In genomic region chr10:12041766-12042408, GRCh38 we compare ENCODE assay signal across 1 cellular context.
TF ChIP-seq lines count a peak whose summit lies in the region.

No MANE protein-coding gene starts in this region.

TF ChIP-seq in HEK293, 187 proteins besides CTCF, POLR2A, EP300 and RAD21 (continued from another document):
- TF ChIP-seq, protein P1, sequence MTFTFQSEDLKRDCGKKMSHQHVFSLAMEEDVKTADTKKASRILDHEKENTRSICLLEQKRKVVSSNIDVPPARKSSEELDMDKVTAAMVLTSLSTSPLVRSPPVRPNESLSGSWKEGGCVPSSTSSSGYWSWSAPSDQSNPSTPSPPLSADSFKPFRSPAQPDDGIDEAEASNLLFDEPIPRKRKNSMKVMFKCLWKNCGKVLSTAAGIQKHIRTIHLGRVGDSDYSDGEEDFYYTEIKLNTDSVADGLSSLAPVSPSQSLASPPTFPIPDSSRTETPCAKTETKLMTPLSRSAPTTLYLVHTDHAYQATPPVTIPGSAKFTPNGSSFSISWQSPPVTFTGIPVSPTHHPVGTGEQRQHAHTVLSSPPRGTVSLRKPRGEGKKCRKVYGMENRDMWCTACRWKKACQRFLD (tag by site-specific recombination; IDR thresholded peaks at IDR 0.05): 0 out of 2 replicates have a peak, but pooled peaks have one; percentile 47
- TF ChIP-seq KLF9 (tag by site-specific recombination; IDR thresholded peaks at IDR 0.05; ENCODE audit: low read depth) (no peak; the same call in 1 of the 2 replicates), ZNF600 (tag by site-specific recombination; IDR thresholded peaks at IDR 0.05) (peak; percentile 60), ZNF426 (tag by site-specific recombination; IDR thresholded peaks at IDR 0.05) (no peak), ZNF335 (tag by site-specific recombination; conservative IDR thresholded peaks at IDR 0.05) (peak; percentile 28), ZNF175 (tag by site-specific recombination; IDR thresholded peaks at IDR 0.05) (no peak), ZNF23 (tag by site-specific recombination; IDR thresholded peaks at IDR 0.05; ENCODE audit: borderline replicate concordance) (no peak), ZNF292 (tag by site-specific recombination; IDR thresholded peaks at IDR 0.05; ENCODE audit: borderline replicate concordance, low read depth) (no peak), ZNF184 (tag by site-specific recombination; IDR thresholded peaks at IDR 0.05) (no peak), HOXD13 (CRISPR knock-in tag; IDR thresholded peaks at IDR 0.05; ENCODE audit: borderline replicate concordance) (no peak), RBAK (tag by site-specific recombination; IDR thresholded peaks at IDR 0.05) (no peak), ZNF596 (tag by site-specific recombination; IDR thresholded peaks at IDR 0.05) (no peak), GLIS1 (tag by site-specific recombination; IDR thresholded peaks at IDR 0.05) (no peak), SCRT1 (tag by site-specific recombination; IDR thresholded peaks at IDR 0.05; ENCODE audit: borderline replicate concordance) (no peak), ZNF138 (tag by site-specific recombination; IDR thresholded peaks at IDR 0.05; ENCODE audit: borderline replicate concordance) (no peak), ZNF311 (tag by site-specific recombination; IDR thresholded peaks at IDR 0.05; ENCODE audit: borderline replicate concordance) (no peak), ZNF707 (tag by site-specific recombination; IDR thresholded peaks at IDR 0.05) (no peak), ZNF76 (tag by site-specific recombination; IDR thresholded peaks at IDR 0.05; ENCODE audit: borderline replicate concordance, low read depth) (0 out of 2 replicates have a peak, but pooled peaks have one; percentile 51), ZNF112 (tag by site-specific recombination; IDR thresholded peaks at IDR 0.05) (no peak)
- TF ChIP-seq, protein P2, sequence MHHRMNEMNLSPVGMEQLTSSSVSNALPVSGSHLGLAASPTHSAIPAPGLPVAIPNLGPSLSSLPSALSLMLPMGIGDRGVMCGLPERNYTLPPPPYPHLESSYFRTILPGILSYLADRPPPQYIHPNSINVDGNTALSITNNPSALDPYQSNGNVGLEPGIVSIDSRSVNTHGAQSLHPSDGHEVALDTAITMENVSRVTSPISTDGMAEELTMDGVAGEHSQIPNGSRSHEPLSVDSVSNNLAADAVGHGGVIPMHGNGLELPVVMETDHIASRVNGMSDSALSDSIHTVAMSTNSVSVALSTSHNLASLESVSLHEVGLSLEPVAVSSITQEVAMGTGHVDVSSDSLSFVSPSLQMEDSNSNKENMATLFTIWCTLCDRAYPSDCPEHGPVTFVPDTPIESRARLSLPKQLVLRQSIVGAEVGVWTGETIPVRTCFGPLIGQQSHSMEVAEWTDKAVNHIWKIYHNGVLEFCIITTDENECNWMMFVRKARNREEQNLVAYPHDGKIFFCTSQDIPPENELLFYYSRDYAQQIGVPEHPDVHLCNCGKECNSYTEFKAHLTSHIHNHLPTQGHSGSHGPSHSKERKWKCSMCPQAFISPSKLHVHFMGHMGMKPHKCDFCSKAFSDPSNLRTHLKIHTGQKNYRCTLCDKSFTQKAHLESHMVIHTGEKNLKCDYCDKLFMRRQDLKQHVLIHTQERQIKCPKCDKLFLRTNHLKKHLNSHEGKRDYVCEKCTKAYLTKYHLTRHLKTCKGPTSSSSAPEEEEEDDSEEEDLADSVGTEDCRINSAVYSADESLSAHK (tag by site-specific recombination; IDR thresholded peaks at IDR 0.05): no peak
- TF ChIP-seq, protein P3, sequence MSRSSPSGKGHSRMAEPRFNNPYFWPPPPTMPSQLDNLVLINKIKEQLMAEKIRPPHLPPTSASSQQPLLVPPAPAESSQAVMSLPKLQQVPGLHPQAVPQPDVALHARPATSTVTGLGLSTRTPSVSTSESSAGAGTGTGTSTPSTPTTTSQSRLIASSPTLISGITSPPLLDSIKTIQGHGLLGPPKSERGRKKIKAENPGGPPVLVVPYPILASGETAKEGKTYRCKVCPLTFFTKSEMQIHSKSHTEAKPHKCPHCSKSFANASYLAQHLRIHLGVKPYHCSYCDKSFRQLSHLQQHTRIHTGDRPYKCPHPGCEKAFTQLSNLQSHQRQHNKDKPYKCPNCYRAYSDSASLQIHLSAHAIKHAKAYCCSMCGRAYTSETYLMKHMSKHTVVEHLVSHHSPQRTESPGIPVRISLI (tag by site-specific recombination; IDR thresholded peaks at IDR 0.05): no peak
- TF ChIP-seq, protein P4, sequence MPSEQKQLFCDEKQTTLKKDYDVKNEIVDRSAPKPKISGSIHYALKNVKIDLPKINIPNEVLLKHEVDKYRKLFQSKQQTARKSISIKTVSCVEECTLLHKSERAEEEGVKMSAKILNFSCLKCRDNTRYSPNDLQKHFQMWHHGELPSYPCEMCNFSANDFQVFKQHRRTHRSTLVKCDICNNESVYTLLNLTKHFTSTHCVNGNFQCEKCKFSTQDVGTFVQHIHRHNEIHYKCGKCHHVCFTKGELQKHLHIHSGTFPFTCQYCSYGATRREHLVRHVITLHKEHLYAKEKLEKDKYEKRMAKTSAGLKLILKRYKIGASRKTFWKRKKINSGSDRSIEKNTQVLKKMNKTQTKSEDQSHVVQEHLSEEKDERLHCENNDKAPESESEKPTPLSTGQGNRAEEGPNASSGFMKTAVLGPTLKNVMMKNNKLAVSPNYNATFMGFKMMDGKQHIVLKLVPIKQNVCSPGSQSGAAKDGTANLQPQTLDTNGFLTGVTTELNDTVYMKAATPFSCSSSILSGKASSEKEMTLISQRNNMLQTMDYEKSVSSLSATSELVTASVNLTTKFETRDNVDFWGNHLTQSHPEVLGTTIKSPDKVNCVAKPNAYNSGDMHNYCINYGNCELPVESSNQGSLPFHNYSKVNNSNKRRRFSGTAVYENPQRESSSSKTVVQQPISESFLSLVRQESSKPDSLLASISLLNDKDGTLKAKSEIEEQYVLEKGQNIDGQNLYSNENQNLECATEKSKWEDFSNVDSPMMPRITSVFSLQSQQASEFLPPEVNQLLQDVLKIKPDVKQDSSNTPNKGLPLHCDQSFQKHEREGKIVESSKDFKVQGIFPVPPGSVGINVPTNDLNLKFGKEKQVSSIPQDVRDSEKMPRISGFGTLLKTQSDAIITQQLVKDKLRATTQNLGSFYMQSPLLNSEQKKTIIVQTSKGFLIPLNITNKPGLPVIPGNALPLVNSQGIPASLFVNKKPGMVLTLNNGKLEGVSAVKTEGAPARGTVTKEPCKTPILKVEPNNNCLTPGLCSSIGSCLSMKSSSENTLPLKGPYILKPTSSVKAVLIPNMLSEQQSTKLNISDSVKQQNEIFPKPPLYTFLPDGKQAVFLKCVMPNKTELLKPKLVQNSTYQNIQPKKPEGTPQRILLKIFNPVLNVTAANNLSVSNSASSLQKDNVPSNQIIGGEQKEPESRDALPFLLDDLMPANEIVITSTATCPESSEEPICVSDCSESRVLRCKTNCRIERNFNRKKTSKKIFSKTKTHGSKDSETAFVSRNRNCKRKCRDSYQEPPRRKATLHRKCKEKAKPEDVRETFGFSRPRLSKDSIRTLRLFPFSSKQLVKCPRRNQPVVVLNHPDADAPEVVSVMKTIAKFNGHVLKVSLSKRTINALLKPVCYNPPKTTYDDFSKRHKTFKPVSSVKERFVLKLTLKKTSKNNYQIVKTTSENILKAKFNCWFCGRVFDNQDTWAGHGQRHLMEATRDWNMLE (tag by site-specific recombination; conservative IDR thresholded peaks at IDR 0.05; ENCODE audit: low read depth): no peak
TF ChIP-seq in HEK293: peak in this region for 23.
